ENCODE assay signal across 8 cellular contexts in genomic region chr19:45641274-45642105, GRCh38. TPM values are rescaled to one million over a fixed set of nuclear protein-coding genes. Genes with fewer than 3 reads are reported as not detected.
DNase-seq lines count a peak whose midpoint lies in the region; ATAC-seq lines count a peak whose summit lies in the region.

No MANE protein-coding gene starts in this region.

- H3K9me3 ChIP-seq in ectodermal cell (ENCODE audit: control insufficient read depth, low read length): no peaks in the 10 kb centered on the region

- no peak overlapping the region for H3K27ac ChIP-seq in ectodermal cell (ENCODE audit: insufficient read depth, low read depth, low read length, poor library complexity, severe bottlenecking)

- peak; percentile 13 for DNase-seq in NCI-H510A treated with DMSO at 0.1 percent for 48 hours (lab: John Stamatoyannopoulos, UW)
- DNase-seq in NCI-H510A (lab: John Stamatoyannopoulos, UW): no peak
- peak; percentile 83 to 94 for DNase-seq in NCI-H526 (lab: John Stamatoyannopoulos, UW)
- peak; percentile 45 for DNase-seq in activated CD4-positive, alpha-beta T cell treated with anti-CD3 and anti-CD28 coated beads, Interleukin-2, amount 50 U/mL, for 1 hour
- peak; percentile 50 to 59 for DNase-seq in lung microvascular endothelial cell (ENCODE audit: low read depth in 2 of 2)
- DNase-seq in stimulated activated CD8-positive, alpha-beta memory T cell treated with anti-CD3 and anti-CD28 coated beads, Interleukin-2, amount 100 ng/mL, for 1 hour (ENCODE audit: low read depth in 2 of 2): peak; percentile 35 to 38

- H3K4me3 ChIP-seq in ectodermal cell (ENCODE audit: insufficient read depth, low read depth, low read length): peak overlapping the region; percentile 33

- WGBS in ectodermal cell, 2 experiments: 1 to 2% methylated on average over 40 of the region's 40 CpGs

- H3K27me3 ChIP-seq in ectodermal cell (ENCODE audit: control insufficient read depth, insufficient read depth, low read length, poor library complexity, severe bottlenecking): peaks cover 9% of the 10 kb centered on the region

- peak; percentile 29 for ATAC-seq in HG03103 (IDR thresholded peaks at IDR 0.05; ENCODE audit: low read depth, unreplicated experiment)

- peaks cover 15% of the 10 kb centered on the region for H3K4me1 ChIP-seq in ectodermal cell (ENCODE audit: control insufficient read depth, insufficient read depth, low read length)

- no peaks in the 10 kb centered on the region for H3K36me3 ChIP-seq in ectodermal cell (ENCODE audit: control insufficient read depth, insufficient read depth, low read length)

RNA-seq across cellular contexts. Expression of gene EML2, which starts 2.3 kb away (rescaled TPM):
- 22.6 TPM for polyA plus RNA-seq in ectodermal cell (2013, experiment 1 of 4)
- polyA plus RNA-seq in ectodermal cell (2013, experiment 2 of 4): 12.2 TPM
- polyA plus RNA-seq in ectodermal cell (2013, experiment 3 of 4): 17.4 TPM
- polyA plus RNA-seq in ectodermal cell (2013, experiment 4 of 4): 18.6 TPM
- 8.9 and 15.1 TPM in 2 replicates for total RNA-seq in lung microvascular endothelial cell

RNA-seq across cellular contexts. Expression of gene GIPR, which starts 26.5 kb away (rescaled TPM):
- not detected for polyA plus RNA-seq in ectodermal cell (2013, experiment 1 of 4)
- 0.09 TPM for polyA plus RNA-seq in ectodermal cell (2013, experiment 2 of 4)
- polyA plus RNA-seq in ectodermal cell (2013, experiment 3 of 4): 0.32 TPM
- polyA plus RNA-seq in ectodermal cell (2013, experiment 4 of 4): 0.24 TPM
- total RNA-seq in lung microvascular endothelial cell: under 0.01 TPM in 2 replicates

RNA-seq across cellular contexts. Expression of gene GPR4, which starts 39.5 kb away (rescaled TPM):
- 0.28 TPM for polyA plus RNA-seq in ectodermal cell (2013, experiment 1 of 4)
- polyA plus RNA-seq in ectodermal cell (2013, experiment 2 of 4): 0.16 TPM
- polyA plus RNA-seq in ectodermal cell (2013, experiment 3 of 4): 0.11 TPM
- polyA plus RNA-seq in ectodermal cell (2013, experiment 4 of 4): 0.16 TPM
- total RNA-seq in lung microvascular endothelial cell: 1.1 and 1.6 TPM in 2 replicates

RNA-seq across cellular contexts. Expression of gene SNRPD2, which starts 50.3 kb away (rescaled TPM):
- polyA plus RNA-seq in ectodermal cell (2013, experiment 1 of 4): 521 TPM
- 460 TPM for polyA plus RNA-seq in ectodermal cell (2013, experiment 2 of 4)
- polyA plus RNA-seq in ectodermal cell (2013, experiment 3 of 4): 586 TPM
- 651 TPM for polyA plus RNA-seq in ectodermal cell (2013, experiment 4 of 4)
- total RNA-seq in lung microvascular endothelial cell: 331 and 391 TPM in 2 replicates

RNA-seq across cellular contexts. Expression of gene QPCTL, which starts 51.0 kb away (rescaled TPM):
- polyA plus RNA-seq in ectodermal cell (2013, experiment 1 of 4): 29.4 TPM
- polyA plus RNA-seq in ectodermal cell (2013, experiment 2 of 4): 25.6 TPM
- 14.4 TPM for polyA plus RNA-seq in ectodermal cell (2013, experiment 3 of 4)
- 13.7 TPM for polyA plus RNA-seq in ectodermal cell (2013, experiment 4 of 4)
- 5.9 and 7.7 TPM in 2 replicates for total RNA-seq in lung microvascular endothelial cell
